Comparison of ENCODE assay signal across 12 cellular contexts in genomic region chr7:99102809-99103690, GRCh38. TPM values are rescaled to one million over a fixed set of nuclear protein-coding genes. Genes with fewer than 3 reads are reported as not detected.
DNase-seq lines count a peak whose midpoint lies in the region; ATAC-seq and TF ChIP-seq lines count a peak whose summit lies in the region.
"Had no signal": no experiment of that assay in that cellular context is flagged by ENCODE, and none has a peak within 500 bp of the region (broad histone marks: within the 10 kb centered on the region; RNA-seq: fewer than 3 reads in every experiment).

No MANE protein-coding gene starts in this region.

- WGBS in smooth muscle cell (ENCODE audit: low lambda C conversion rate): 76% methylated on average over 11 of the region's 11 CpGs

- H3K79me2 ChIP-seq in smooth muscle cell (ENCODE audit: low read depth): peaks cover 100% of the 10 kb centered on the region

- no peaks in the 10 kb centered on the region for H3K27me3 Mint-ChIP-seq in Calu3 (ENCODE audit: unreplicated experiment)

- in situ Hi-C loops in brain microvascular endothelial cell (cut with HindIII; ENCODE audit: low pct_ligation_motif_present, low sequenced_read_pairs): no loop called here

- H2AFZ ChIP-seq in smooth muscle cell (ENCODE audit: low read depth): no peak overlapping the region

- peak overlapping the region; percentile 97 for H3K27ac ChIP-seq in brain microvascular endothelial cell
- H3K27ac ChIP-seq in smooth muscle cell (ENCODE audit: low read depth): peak overlapping the region; percentile 64

- H3K9ac ChIP-seq in smooth muscle cell (ENCODE audit: low read depth): peak overlapping the region; percentile 28

- peaks cover 5% of the 10 kb centered on the region for H3F3A ChIP-seq in smooth muscle cell (ENCODE audit: low read depth)

- intact Hi-C loops in Calu3 (cut with micrococcal nuclease; ENCODE audit: unreplicated experiment): loop anchor here (10.0 kb wide), 1 partner anchor 212 kb away; no protein-coding TSS in a partner anchor

- no peak for DNase-seq in Calu3
- peak; percentile 34 for DNase-seq in LoVo (ENCODE audit: low spot score)
- peak; percentile 33 for DNase-seq in brain microvascular endothelial cell
- no peak for DNase-seq in smooth muscle cell (lab: John Stamatoyannopoulos, UW; ENCODE audit: unreplicated experiment)
- no peak for DNase-seq in RPMI8226
- no peak for DNase-seq in SIG-M5 treated with dmso at 0.1 percent for 504 hours (lab: John Stamatoyannopoulos, UW; ENCODE audit: unreplicated experiment)
- DNase-seq: cerebellar nuclear complex, left colon, NCI-H2107 had no signal

- peaks cover 78% of the 10 kb centered on the region for H4K20me1 ChIP-seq in smooth muscle cell (ENCODE audit: low read depth)

- H3K4me1 ChIP-seq in smooth muscle cell (ENCODE audit: low read depth): peaks cover 16% of the 10 kb centered on the region

- BruUV-seq in Calu3 (replicated peaks; lab: Mats Ljungman, UMichigan): no TSS peak

- no peaks in the 10 kb centered on the region for H3K9me3 Mint-ChIP-seq in Calu3 (ENCODE audit: low read depth, unreplicated experiment)

- H3K9me3 ChIP-seq in smooth muscle cell (replicated peaks; ENCODE audit: low read depth): no peaks in the 10 kb centered on the region

- peak overlapping the region; percentile 50 for H3K27ac Mint-ChIP-seq in Calu3 (ENCODE audit: unreplicated experiment)

- peak overlapping the region; percentile 28 for H3K4me3 Mint-ChIP-seq in Calu3 (ENCODE audit: low read depth, unreplicated experiment)

- H3K4me1 Mint-ChIP-seq in Calu3 (ENCODE audit: low read depth, unreplicated experiment): peaks cover 44% of the 10 kb centered on the region

- H3K36me3 ChIP-seq in brain microvascular endothelial cell (replicated peaks): no peaks in the 10 kb centered on the region
- H3K36me3 ChIP-seq in smooth muscle cell (ENCODE audit: low read depth): no peaks in the 10 kb centered on the region

- ATAC-seq in HG02852 (IDR thresholded peaks at IDR 0.05; ENCODE audit: unreplicated experiment) (no peak), GM18873 (IDR thresholded peaks at IDR 0.05; ENCODE audit: low FRiP score, unreplicated experiment) (no peak)
- ATAC-seq: left colon, sciatic nerve had no signal

- peak overlapping the region; percentile 57 for H3K4me2 ChIP-seq in smooth muscle cell

- H3K36me3 Mint-ChIP-seq in Calu3 (ENCODE audit: insufficient read depth, unreplicated experiment): peaks cover 10% of the 10 kb centered on the region

- no peaks in the 10 kb centered on the region for H3K27me3 ChIP-seq in brain microvascular endothelial cell (replicated peaks)
- H3K27me3 ChIP-seq in smooth muscle cell (ENCODE audit: low read depth): no peaks in the 10 kb centered on the region

- H3K4me3 ChIP-seq in brain microvascular endothelial cell (ENCODE audit: low read depth, low read length) (no peak overlapping the region), smooth muscle cell (no peak overlapping the region)

- no peak for TF ChIP-seq CTCF in Calu3 (IDR thresholded peaks at IDR 0.05; ENCODE audit: unreplicated experiment)
- no peak for TF ChIP-seq CTCF in brain microvascular endothelial cell (IDR thresholded peaks at IDR 0.05; ENCODE audit: low read depth, low read length, missing control alignments)
- no peak for TF ChIP-seq CTCF in smooth muscle cell (IDR thresholded peaks at IDR 0.05; ENCODE audit: borderline replicate concordance, insufficient read depth, poor library complexity, severe bottlenecking)

- CTCF ChIA-PET in Calu3 (lab: Charles Lee): no interaction called here

RNA-seq across cellular contexts. Expression of gene SMURF1, which starts 40.9 kb away (rescaled TPM):
- total RNA-seq in Calu3 (2022) (28.2 and 29.7 TPM in 2 replicates), smooth muscle cell (15.5 and 28.5 TPM in 2 replicates)
- polyA plus RNA-seq in smooth muscle cell: 16.2 and 17.5 TPM in 2 replicates

Comparison
In these comparisons a context has a peak if more than half of its experiments do, and no peak if none do; other contexts are left out.
1. DNase-seq: peak in LoVo (single experiment) and brain microvascular endothelial cell (single experiment); none in Calu3 (single experiment), smooth muscle cell (single experiment), RPMI8226 (single experiment) and SIG-M5 treated with dmso at 0.1 percent for 504 hours (single experiment).